11 cellular contexts compared by ENCODE assay signal in genomic region chrX:129875669-129876068, GRCh38. TPM values are rescaled to one million over a fixed set of nuclear protein-coding genes. Genes with fewer than 3 reads are reported as not detected.
DNase-seq lines count a peak whose midpoint lies in the region; ATAC-seq and TF ChIP-seq lines count a peak whose summit lies in the region.
"Had no signal": no experiment of that assay in that cellular context is flagged by ENCODE, and none has a peak within 500 bp of the region (broad histone marks: within the 10 kb centered on the region; RNA-seq: fewer than 3 reads in every experiment).

No MANE protein-coding gene starts in this region.

- H3K4me3 ChIP-seq in AG04449 (ENCODE audit: low read depth, low read length) (no peak overlapping the region), GM23248 (no peak overlapping the region), upper lobe of right lung (no peak overlapping the region)

- intact Hi-C loops in upper lobe of right lung (cut with DNase I), result no loop called here

- CTCF ChIA-PET in AG04449 (lab: Yijun Ruan, JAX), result no interaction called here

- no peaks in the 10 kb centered on the region for H4K20me1 ChIP-seq in GM23248 (ENCODE audit: insufficient read depth)

- 0 to 2% methylated on average over 3 of the region's 3 CpGs for WGBS in GM23248 (ENCODE audit: low coverage in 1 of 2, low lambda C conversion rate in 2 of 2, missing lambda C conversion rate in 2 of 2), 2 experiments

- no peaks in the 10 kb centered on the region for H3F3A ChIP-seq in GM23248 (ENCODE audit: insufficient read depth)

- H3K27me3 ChIP-seq in GM23248 (replicated peaks; ENCODE audit: insufficient read depth) (no peaks in the 10 kb centered on the region), upper lobe of right lung (no peaks in the 10 kb centered on the region)

- ATAC-seq in upper lobe of right lung, result no peak

- H3K36me3 ChIP-seq in GM23248 (ENCODE audit: low read depth) (no peaks in the 10 kb centered on the region), upper lobe of right lung (no peaks in the 10 kb centered on the region)

- no peaks in the 10 kb centered on the region for H3K79me2 ChIP-seq in GM23248 (ENCODE audit: insufficient read depth)

- no peak overlapping the region for H2AFZ ChIP-seq in GM23248

- peak overlapping the region; percentile 48 for H3K27ac ChIP-seq in GM23248
- H3K27ac ChIP-seq in upper lobe of right lung, result no peak overlapping the region

- peak; percentile 19 for DNase-seq in AG04449 (ENCODE audit: low read depth, low spot score)
- peak; percentile 87 for DNase-seq in GM23248
- peak; percentile 86 for DNase-seq in RPMI7951 (ENCODE audit: low read depth)
- peak; percentile 79 for DNase-seq in fibroblast of peridontal ligament (ENCODE audit: extremely low read depth)
- DNase-seq in SK-N-DZ (ENCODE audit: low spot score), result no peak
- DNase-seq in cerebellar cortex (ENCODE audit: low spot score), result no peak
- no peak for DNase-seq in activated CD4-positive, alpha-beta T cell treated with anti-CD3 and anti-CD28 coated beads for 4 hours
- no peak for DNase-seq in upper lobe of right lung
- DNase-seq: NCI-H1092 treated with DMSO at 0.1 percent for 48 hours; NK-92 treated with Interleukin-12 subunit alpha and Interleukin-12 subunit beta, amount 100 ng/mL, for 24 hours; stimulated activated CD4-positive, alpha-beta T cell treated with anti-CD3 and anti-CD28 coated beads, Interleukin-12 subunit alpha, Interleukin-12 subunit beta, amount 100 ng/mL, for 4 hours had no signal

- H3K4me1 ChIP-seq in GM23248 (ENCODE audit: insufficient read depth) (0 out of 2 replicates have a peak, but pooled peaks cover 3% of the 10 kb centered on the region), upper lobe of right lung (no peaks in the 10 kb centered on the region)

- no peaks in the 10 kb centered on the region for H3K9me3 ChIP-seq in GM23248 (ENCODE audit: low read depth)
- no peaks in the 10 kb centered on the region for H3K9me3 ChIP-seq in upper lobe of right lung

- peak; percentile 16 for TF ChIP-seq CTCF in AG04449 (IDR thresholded peaks at IDR 0.05; ENCODE audit: insufficient read depth, low read length, missing control alignments)
- no peak for TF ChIP-seq CTCF in upper lobe of right lung (IDR thresholded peaks at IDR 0.05)

- in situ Hi-C loops in GM23248 (cut with MboI), result no loop called here

- H3K9ac ChIP-seq in GM23248, result no peak overlapping the region

- no peak overlapping the region for H3K4me2 ChIP-seq in GM23248 (ENCODE audit: unreplicated experiment)

- H3K9me2 ChIP-seq in GM23248 (ENCODE audit: insufficient read depth), result no peaks in the 10 kb centered on the region

- POLR2A ChIA-PET in AG04449 (lab: Yijun Ruan, JAX), result no interaction called here

RNA-seq across cellular contexts. Expression of gene UTP14A, which starts 30.3 kb away (rescaled TPM):
- 15.9 and 17.7 TPM in 2 replicates for total RNA-seq in GM23248 (2014; rRNA removed; shearing (Covaris generic))
- 13.3 and 13.8 TPM in 2 replicates for polyA plus RNA-seq in GM23248 (2016; fragmentation: Nextera tagmentation; extraction: Ambion mirVana)
- total RNA-seq in RPMI7951 (2014; rRNA removed; shearing (Covaris generic)), result 16.5 and 17.0 TPM in 2 replicates
- polyA plus RNA-seq in SK-N-DZ (2014; cell fraction: cytosol; rRNA removed), result 18.3 and 21.0 TPM in 2 replicates
- polyA plus RNA-seq in SK-N-DZ (2014; cell fraction: nucleus; rRNA removed), result 12.2 and 18.3 TPM in 2 replicates
- total RNA-seq in upper lobe of right lung, result 12.9 TPM

RNA-seq across cellular contexts. Expression of gene ZDHHC9, which starts 32.0 kb away (rescaled TPM):
- 27.5 and 33.5 TPM in 2 replicates for total RNA-seq in GM23248 (2014; rRNA removed; shearing (Covaris generic))
- polyA plus RNA-seq in GM23248 (2016; fragmentation: Nextera tagmentation; extraction: Ambion mirVana), result 53.3 and 54.4 TPM in 2 replicates
- total RNA-seq in RPMI7951 (2014; rRNA removed; shearing (Covaris generic)), result 13.9 and 17.4 TPM in 2 replicates
- 20.2 and 23.2 TPM in 2 replicates for polyA plus RNA-seq in SK-N-DZ (2014; cell fraction: cytosol; rRNA removed)
- 12.0 and 16.5 TPM in 2 replicates for polyA plus RNA-seq in SK-N-DZ (2014; cell fraction: nucleus; rRNA removed)
- total RNA-seq in upper lobe of right lung, result 48.4 TPM

Comparison
In these comparisons a context has a peak if more than half of its experiments do, and no peak if none do; other contexts are left out.
1. DNase-seq: peak in AG04449 (single experiment), GM23248 (single experiment), RPMI7951 (single experiment) and fibroblast of peridontal ligament (single experiment); none in SK-N-DZ (single experiment), cerebellar cortex (single experiment), activated CD4-positive, alpha-beta T cell treated with anti-CD3 and anti-CD28 coated beads for 4 hours (0 of 2) and upper lobe of right lung (single experiment).